In genomic region chr16:67243481-67243880, GRCh38 we compare ENCODE assay signal across 10 cellular contexts. TPM values are rescaled to one million over a fixed set of nuclear protein-coding genes. Genes with fewer than 3 reads are reported as not detected.
DNase-seq lines count a peak whose midpoint lies in the region; ATAC-seq and TF ChIP-seq lines count a peak whose summit lies in the region.
"Had no signal": no experiment of that assay in that cellular context is flagged by ENCODE, and none has a peak within 500 bp of the region (broad histone marks: within the 10 kb centered on the region; RNA-seq: fewer than 3 reads in every experiment).

No MANE protein-coding gene starts in this region.

- peaks cover 28% of the 10 kb centered on the region for H3K4me1 ChIP-seq in right cardiac atrium (ENCODE audit: control insufficient read depth, insufficient read depth, low read length)
- peaks cover 47% of the 10 kb centered on the region for H3K4me1 ChIP-seq in stomach smooth muscle (ENCODE audit: control insufficient read depth, insufficient read depth, low read length)

- 60% methylated on average over 4 of the region's 4 CpGs for WGBS in right cardiac atrium

- H3K27me3 Mint-ChIP-seq in activated T-helper 1 cell treated with anti-CD3 and anti-CD28 coated beads, Interleukin-12 subunit alpha, Interleukin-12 subunit beta, Interleukin-2, Interleukin-4 antibody, amounts not matched to agents 30 ng/mL and 10 ng/mL and 1 ng/mL, durations not matched to agents 14 hours and 24 hours and 36 hours (ENCODE audit: insufficient read depth) = no peaks in the 10 kb centered on the region

- POLR2A ChIA-PET in GM10248 (lab: Yijun Ruan, JAX) = interaction anchor here (1.1 to 1.9 kb wide), 3 partner anchors 12 to 17 kb away, joined by 3 to 8 read pairs (median 7); partner anchors contain the start of gene TMEM208

- DNase-seq in SKM-1 treated with dmso at 0.1 percent for 144 hours (lab: John Stamatoyannopoulos, UW; ENCODE audit: unreplicated experiment) (peak; percentile 5), SKM-1 (lab: John Stamatoyannopoulos, UW; ENCODE audit: unreplicated experiment) (no peak), right cardiac atrium (peak; percentile 50 to 82 (median 77)), GM10248 (ENCODE audit: extremely low spot score) (no peak), pons (ENCODE audit: low spot score) (no peak)
- no peak for DNase-seq in activated T-helper 1 cell treated with anti-CD3 and anti-CD28 coated beads, Interleukin-12 subunit alpha, Interleukin-12 subunit beta, Interleukin-2, Interleukin-4 antibody, amounts not matched to agents 30 ng/mL and 10 ng/mL and 1 ng/mL, durations not matched to agents 14 hours and 24 hours and 36 hours (ENCODE audit: low spot score)
- DNase-seq: amniotic stem cell, SIG-M5 had no signal

- no peaks in the 10 kb centered on the region for H3K9me3 Mint-ChIP-seq in activated T-helper 1 cell treated with anti-CD3 and anti-CD28 coated beads, Interleukin-12 subunit alpha, Interleukin-12 subunit beta, Interleukin-2, Interleukin-4 antibody, amounts not matched to agents 30 ng/mL and 10 ng/mL and 1 ng/mL, durations not matched to agents 14 hours and 24 hours and 36 hours

- H3K9me3 ChIP-seq in right cardiac atrium (ENCODE audit: control insufficient read depth, low read length) (no peaks in the 10 kb centered on the region), stomach smooth muscle (ENCODE audit: control insufficient read depth in 2 of 2, low read length in 2 of 2) (no peaks in the 10 kb centered on the region)

- peak overlapping the region; percentile 85 for H3K4me3 Mint-ChIP-seq in activated T-helper 1 cell treated with anti-CD3 and anti-CD28 coated beads, Interleukin-12 subunit alpha, Interleukin-12 subunit beta, Interleukin-2, Interleukin-4 antibody, amounts not matched to agents 30 ng/mL and 10 ng/mL and 1 ng/mL, durations not matched to agents 14 hours and 24 hours and 36 hours

- H3K36me3 Mint-ChIP-seq in activated T-helper 1 cell treated with anti-CD3 and anti-CD28 coated beads, Interleukin-12 subunit alpha, Interleukin-12 subunit beta, Interleukin-2, Interleukin-4 antibody, amounts not matched to agents 30 ng/mL and 10 ng/mL and 1 ng/mL, durations not matched to agents 14 hours and 24 hours and 36 hours (ENCODE audit: low read depth) = peaks cover 10% of the 10 kb centered on the region

- ATAC-seq in right cardiac atrium (no peak), GM18870 (IDR thresholded peaks at IDR 0.05; ENCODE audit: unreplicated experiment) (no peak)

- H3K27ac ChIP-seq in right cardiac atrium (ENCODE audit: low read length) (peak overlapping the region; percentile 93), stomach smooth muscle (ENCODE audit: low read length) (peak overlapping the region; percentile 37)

- H3K9ac ChIP-seq in stomach smooth muscle (ENCODE audit: low read length in 2 of 2) = no peak overlapping the region

- H3K4me3 ChIP-seq in right cardiac atrium (ENCODE audit: low read length) (no peak overlapping the region), stomach smooth muscle (ENCODE audit: low read length in 2 of 2) (no peak overlapping the region)

- peak overlapping the region; percentile 94 for H3K27ac Mint-ChIP-seq in activated T-helper 1 cell treated with anti-CD3 and anti-CD28 coated beads, Interleukin-12 subunit alpha, Interleukin-12 subunit beta, Interleukin-2, Interleukin-4 antibody, amounts not matched to agents 30 ng/mL and 10 ng/mL and 1 ng/mL, durations not matched to agents 14 hours and 24 hours and 36 hours

- H3K27me3 ChIP-seq in right cardiac atrium (ENCODE audit: control insufficient read depth, insufficient read depth) (no peaks in the 10 kb centered on the region), stomach smooth muscle (ENCODE audit: control insufficient read depth in 1 of 2, insufficient read depth in 2 of 2, low read length in 2 of 2) (peaks cover 0 to 4% of the 10 kb centered on the region in 2 donors)

- intact Hi-C loops in activated T-helper 1 cell treated with anti-CD3 and anti-CD28 coated beads, Interleukin-12 subunit alpha, Interleukin-12 subunit beta, Interleukin-2, Interleukin-4 antibody, amounts not matched to agents 30 ng/mL and 10 ng/mL and 1 ng/mL, durations not matched to agents 14 hours and 24 hours and 36 hours (cut with micrococcal nuclease) = loop anchor here (10.0 kb wide), 2 partner anchors 841 to 1081 kb away; partner anchors contain the start of gene NFATC3
- intact Hi-C loops in right cardiac atrium (cut with DNase I) = no loop called here

- peaks cover 0 to 7% of the 10 kb centered on the region in 2 donors for H3K36me3 ChIP-seq in stomach smooth muscle (ENCODE audit: control insufficient read depth in 2 of 2, insufficient read depth in 2 of 2, low read length in 2 of 2)

- TF ChIP-seq CTCF in GM10248 (IDR thresholded peaks at IDR 0.05; ENCODE audit: control extremely low read depth, extremely low read depth, low read depth, missing control alignments) = no peak

- CTCF ChIA-PET in GM10248 (lab: Yijun Ruan, JAX) = interaction anchor here (1.0 to 5.3 kb wide), 4 partner anchors 10 to 45 kb away, joined by 3 to 32 read pairs (median 8); no protein-coding TSS in a partner anchor

- peaks cover 62% of the 10 kb centered on the region for H3K4me1 Mint-ChIP-seq in activated T-helper 1 cell treated with anti-CD3 and anti-CD28 coated beads, Interleukin-12 subunit alpha, Interleukin-12 subunit beta, Interleukin-2, Interleukin-4 antibody, amounts not matched to agents 30 ng/mL and 10 ng/mL and 1 ng/mL, durations not matched to agents 14 hours and 24 hours and 36 hours (ENCODE audit: low read depth)

RNA-seq across cellular contexts. Expression of gene FHOD1, which starts 3.8 kb away (rescaled TPM):
- 116 and 119 TPM in 2 replicates for total RNA-seq in activated T-helper 1 cell treated with anti-CD3 and anti-CD28 coated beads, Interleukin-12 subunit alpha, Interleukin-12 subunit beta, Interleukin-2, Interleukin-4 antibody, amounts not matched to agents 30 ng/mL and 10 ng/mL and 1 ng/mL, durations not matched to agents 14 hours and 24 hours and 36 hours
- total RNA-seq in right cardiac atrium = 10 to 100 TPM; 16.9 to 32.1 (median 19.4) TPM
- 20.5 TPM for polyA plus RNA-seq in right cardiac atrium

RNA-seq across cellular contexts. Expression of gene SLC9A5, which starts 5.3 kb away (rescaled TPM):
- 5.1 TPM in 2 replicates for total RNA-seq in activated T-helper 1 cell treated with anti-CD3 and anti-CD28 coated beads, Interleukin-12 subunit alpha, Interleukin-12 subunit beta, Interleukin-2, Interleukin-4 antibody, amounts not matched to agents 30 ng/mL and 10 ng/mL and 1 ng/mL, durations not matched to agents 14 hours and 24 hours and 36 hours
- total RNA-seq in right cardiac atrium = 1 to 10 TPM; 2.2 to 2.9 (median 2.5) TPM
- polyA plus RNA-seq in right cardiac atrium = 1.9 TPM

RNA-seq across cellular contexts. Expression of gene TMEM208, which starts 16.6 kb away (rescaled TPM):
- total RNA-seq in activated T-helper 1 cell treated with anti-CD3 and anti-CD28 coated beads, Interleukin-12 subunit alpha, Interleukin-12 subunit beta, Interleukin-2, Interleukin-4 antibody, amounts not matched to agents 30 ng/mL and 10 ng/mL and 1 ng/mL, durations not matched to agents 14 hours and 24 hours and 36 hours = 68.5 and 72.4 TPM in 2 replicates
- 10 to 100 TPM; 15.4 to 26.2 (median 17.0) TPM for total RNA-seq in right cardiac atrium
- polyA plus RNA-seq in right cardiac atrium = 43.5 TPM

RNA-seq across cellular contexts. Expression of gene PLEKHG4, which starts 35.9 kb away (rescaled TPM):
- total RNA-seq in activated T-helper 1 cell treated with anti-CD3 and anti-CD28 coated beads, Interleukin-12 subunit alpha, Interleukin-12 subunit beta, Interleukin-2, Interleukin-4 antibody, amounts not matched to agents 30 ng/mL and 10 ng/mL and 1 ng/mL, durations not matched to agents 14 hours and 24 hours and 36 hours = 39.6 and 42.3 TPM in 2 replicates
- 1 to 10 TPM; 2.2 to 2.8 (median 2.5) TPM for total RNA-seq in right cardiac atrium
- 2.2 TPM for polyA plus RNA-seq in right cardiac atrium

RNA-seq across cellular contexts. Expression of gene ELMO3, which starts 44.5 kb away (rescaled TPM):
- 8.5 and 9.0 TPM in 2 replicates for total RNA-seq in activated T-helper 1 cell treated with anti-CD3 and anti-CD28 coated beads, Interleukin-12 subunit alpha, Interleukin-12 subunit beta, Interleukin-2, Interleukin-4 antibody, amounts not matched to agents 30 ng/mL and 10 ng/mL and 1 ng/mL, durations not matched to agents 14 hours and 24 hours and 36 hours
- total RNA-seq in right cardiac atrium = under 1 TPM; 0.51 to 0.85 (median 0.76) TPM
- 0.72 TPM for polyA plus RNA-seq in right cardiac atrium

Comparison
In these comparisons a context has a peak if more than half of its experiments do, and no peak if none do; other contexts are left out.
1. DNase-seq: peak in SKM-1 treated with dmso at 0.1 percent for 144 hours (single experiment) and right cardiac atrium (3 of 3); none in SKM-1 (single experiment), activated T-helper 1 cell treated with anti-CD3 and anti-CD28 coated beads, Interleukin-12 subunit alpha, Interleukin-12 subunit beta, Interleukin-2, Interleukin-4 antibody, amounts not matched to agents 30 ng/mL and 10 ng/mL and 1 ng/mL, durations not matched to agents 14 hours and 24 hours and 36 hours (single experiment), GM10248 (single experiment) and pons (single experiment).